ENCODE assay signal across 9 cellular contexts in the genomic region with DNA sequence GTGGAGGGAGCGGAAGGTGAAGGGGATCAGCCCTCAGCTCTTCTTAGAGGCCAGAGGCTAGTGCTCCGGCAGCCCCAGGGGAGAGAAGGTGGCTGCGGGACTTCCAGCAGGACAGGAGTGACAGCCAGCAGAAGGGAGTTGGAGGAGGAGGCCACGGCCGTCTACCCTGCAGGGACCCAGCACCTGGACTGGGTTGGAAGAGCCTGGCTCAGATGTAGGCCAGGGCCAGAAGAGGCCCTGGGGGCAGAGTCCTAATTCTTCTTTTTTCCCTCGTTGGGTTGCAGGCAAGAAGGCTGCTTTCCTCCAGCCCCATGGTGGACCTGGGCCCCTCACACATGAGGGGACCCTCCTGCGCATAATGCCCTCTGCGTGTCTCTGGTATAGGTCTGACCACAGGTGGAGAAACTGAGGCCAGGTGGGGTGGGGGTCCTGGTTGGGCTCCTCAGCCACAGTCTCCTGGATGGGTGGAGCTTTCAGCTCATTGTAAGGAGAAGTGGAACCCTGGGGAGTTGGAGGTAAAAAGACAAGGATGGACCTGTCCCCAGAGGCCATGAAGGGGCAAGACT. TPM values are rescaled to one million over a fixed set of nuclear protein-coding genes. Genes with fewer than 3 reads are reported as not detected.
A peak's percentile ranks its signal among the peaks of the same experiment; 100 is the strongest.
DNase-seq lines count a peak whose midpoint lies in the region; ATAC-seq, FAIRE-seq and TF ChIP-seq lines count a peak whose summit lies in the region.
"Had no signal": no experiment of that assay in that cellular context is flagged by ENCODE, and none has a peak within 500 bp of the region (broad histone marks: within the 10 kb centered on the region; RNA-seq: fewer than 3 reads in every experiment).

No MANE protein-coding gene starts in this region.

- H3K4me3 ChIP-seq in K562 = peak overlapping the region; percentile 48
- no peak overlapping the region for H3K4me3 ChIP-seq in mesodermal cell (ENCODE audit: extremely low read depth, insufficient read depth, low read length, poor library complexity, severe bottlenecking)
- H3K4me3 ChIP-seq in transverse colon = no peak overlapping the region

- FAIRE-seq in K562 (lab: Jason Lieb, UNC) = no peak

- H3K27ac ChIP-seq in K562 (ENCODE audit: extremely low read depth, low read depth, low read length) (peak overlapping the region; percentile 93), mesodermal cell (ENCODE audit: low read depth, low read length, severe bottlenecking) (peak overlapping the region; percentile 97), transverse colon (peak overlapping the region; percentile 82 to 97 (median 87))

- POLR2A ChIA-PET in K562 (lab: Yijun Ruan, JAX) = interaction anchor here (0.6 to 5.1 kb wide), 7 partner anchors 10 to 224 kb away, joined by 3 to 22 read pairs (median 4); partner anchors contain the start of gene USP2

- H2AFZ ChIP-seq in K562 (ENCODE audit: low read depth, low read length) = peak overlapping the region; percentile 65

- no peak for TF ChIP-seq RAD21 in K562 (CRISPR knock-in tag; conservative IDR thresholded peaks at IDR 0.05 in 1 of 2, IDR thresholded peaks at IDR 0.05 in 1 of 2)

- DNase-seq in activated naive CD4-positive, alpha-beta T cell treated with Interleukin-2 at 50 U/mL for 16 hours = no peak
- no peak for DNase-seq in K562 (ENCODE audit: extremely low read depth in 1 of 4, low spot score in 3 of 4)
- no peak for DNase-seq in transverse colon
- DNase-seq in activated CD4-positive, CD25-positive, alpha-beta regulatory T cell treated with anti-CD3 and anti-CD28 coated beads, Interleukin-2, amount 50 U/mL, for 72 hours = no peak
- DNase-seq in Ammon's horn (ENCODE audit: low spot score) = no peak
- DNase-seq: NCI-H226 had no signal

- in situ Hi-C loops in K562 (cut with MboI) (no loop called here), transverse colon (cut with MboI; ENCODE audit: low pct_ligation_motif_present in 1 of 4, low pct_unique_long_range_greater_than_20kb in 1 of 4, low sequenced_read_pairs in 3 of 4) (no loop called here)

- intact Hi-C loops in K562 (cut with micrococcal nuclease) (loop anchor here (2.0 to 5.0 kb wide), 2 partner anchors 112 to 407 kb away; partner anchors contain the start of gene CBL), transverse colon (cut with DNase I; ENCODE audit: low total_unique reads) (no loop called here)

- WGBS in K562 (ENCODE audit: insufficient coverage, low coverage, missing lambda C conversion rate) = 25% methylated on average over 8 of the region's 8 CpGs
- WGBS in mesodermal cell (ENCODE audit: insufficient coverage in 2 of 2), 2 experiments = 61 to 73% methylated on average over 7 to 8 of the region's 8 CpGs
- 69 to 90% methylated on average over 2 to 8 of the region's 8 CpGs for WGBS in transverse colon (ENCODE audit: low coverage in 1 of 2), 2 donors

- peaks cover 5% of the 10 kb centered on the region for H3K27me3 Mint-ChIP-seq in activated naive CD4-positive, alpha-beta T cell treated with anti-CD3 and anti-CD28 coated beads, Interleukin-2, amount 50 U/mL, for 24 hours

- H3K36me3 ChIP-seq in K562 (ENCODE audit: control insufficient read depth, insufficient read depth, low read length) (peaks cover 9% of the 10 kb centered on the region; the same call in 2 of the 3 replicates), mesodermal cell (ENCODE audit: control insufficient read depth, insufficient read depth, low read length) (peaks cover 8% of the 10 kb centered on the region), transverse colon (no peaks in the 10 kb centered on the region)

- H3K27me3 ChIP-seq in K562 (ENCODE audit: control insufficient read depth in 2 of 2, insufficient read depth in 2 of 2, low read length in 2 of 2) (no peaks in the 10 kb centered on the region; a peak in 1 of 5 replicates), transverse colon (peaks cover 65% of the 10 kb centered on the region)

- H3K9me3 ChIP-seq in K562 (replicated peaks; ENCODE audit: control insufficient read depth, insufficient read depth, low read depth, low read length) = no peaks in the 10 kb centered on the region
- H3K9me3 ChIP-seq in mesodermal cell (ENCODE audit: control insufficient read depth, low read length) = no peaks in the 10 kb centered on the region
- no peaks in the 10 kb centered on the region for H3K9me3 ChIP-seq in transverse colon

- H4K20me1 ChIP-seq in K562 (replicated peaks; ENCODE audit: control insufficient read depth, insufficient read depth, low read length) = 0 out of 2 replicates have a peak, but pooled peaks cover 6% of the 10 kb centered on the region

- BruUV-seq in K562 (replicated peaks; lab: Mats Ljungman, UMichigan) = TSS peak; percentile 86

- H3K4me1 ChIP-seq in K562 (replicated peaks in 1 of 2; ENCODE audit: control insufficient read depth in 2 of 2, insufficient read depth in 2 of 2, low read length in 2 of 2) (peaks cover 50 to 82% of the 10 kb centered on the region in 2 experiments), mesodermal cell (ENCODE audit: control insufficient read depth, insufficient read depth, low read length, poor library complexity, severe bottlenecking) (peaks cover 47% of the 10 kb centered on the region), transverse colon (peaks cover 30 to 72% (median 59%) of the 10 kb centered on the region in 4 donors)

- H3K9me1 ChIP-seq in K562 (ENCODE audit: control insufficient read depth, insufficient read depth, low read length) = no peaks in the 10 kb centered on the region

- H3K36me3 Mint-ChIP-seq in activated naive CD4-positive, alpha-beta T cell treated with anti-CD3 and anti-CD28 coated beads, Interleukin-2, amount 50 U/mL, for 24 hours = no peaks in the 10 kb centered on the region

- H3K4me2 ChIP-seq in K562 (ENCODE audit: insufficient read depth, low read length) = peak overlapping the region; percentile 92

- no peak overlapping the region for H3K4me3 Mint-ChIP-seq in activated naive CD4-positive, alpha-beta T cell treated with anti-CD3 and anti-CD28 coated beads, Interleukin-2, amount 50 U/mL, for 24 hours

- H3K9ac ChIP-seq in K562 (ENCODE audit: insufficient read depth in 1 of 2, low read depth in 2 of 2, low read length in 2 of 2) = peak overlapping the region; percentile 79 to 91

- no peak for TF ChIP-seq EP300 in K562 (IDR thresholded peaks at IDR 0.05; ENCODE audit: low read length)
- TF ChIP-seq EP300 in transverse colon (IDR thresholded peaks at IDR 0.05; ENCODE audit: low read depth) = no peak

- no peak for TF ChIP-seq CTCF in K562 (IDR thresholded peaks at IDR 0.05 in 2 of 3, conservative IDR thresholded peaks at IDR 0.05 in 1 of 3; ENCODE audit: insufficient read depth in 2 of 3, low read depth in 1 of 3, low read length in 3 of 3)
- no peak for TF ChIP-seq CTCF in transverse colon (IDR thresholded peaks at IDR 0.05)

- peaks cover 29% of the 10 kb centered on the region; the same call in 2 of the 3 replicates for H3K79me2 ChIP-seq in K562 (ENCODE audit: control insufficient read depth, insufficient read depth, low read length)

- ATAC-seq in K562 = peak; percentile 5
- ATAC-seq in HG03432 (IDR thresholded peaks at IDR 0.05; ENCODE audit: unreplicated experiment) = no peak

- CTCF ChIA-PET in K562 (lab: Yijun Ruan, JAX; ENCODE audit: low intra/inter-chr PET ratio) = no interaction called here

- TF ChIP-seq POLR2A in K562 (conservative IDR thresholded peaks at IDR 0.05) (peak; percentile 30; the same call in 1 of the 2 replicates), transverse colon (IDR thresholded peaks at IDR 0.05) (no peak)

- peak overlapping the region; percentile 56 for H3K27ac Mint-ChIP-seq in activated naive CD4-positive, alpha-beta T cell treated with anti-CD3 and anti-CD28 coated beads, Interleukin-2, amount 50 U/mL, for 24 hours

- H3K9me3 Mint-ChIP-seq in activated naive CD4-positive, alpha-beta T cell treated with anti-CD3 and anti-CD28 coated beads, Interleukin-2, amount 50 U/mL, for 24 hours = no peaks in the 10 kb centered on the region

- peaks cover 22% of the 10 kb centered on the region for H3K4me1 Mint-ChIP-seq in activated naive CD4-positive, alpha-beta T cell treated with anti-CD3 and anti-CD28 coated beads, Interleukin-2, amount 50 U/mL, for 24 hours

RNA-seq across cellular contexts. Expression of gene MCAM, which starts 2.3 kb away (rescaled TPM):
- total RNA-seq in K562 (2011; cell fraction: chromatin; rRNA removed; ENCODE audit: low replicate concordance) = 64.2 and 225 TPM in 2 replicates
- total RNA-seq in K562 (2011; cell fraction: nucleolus; rRNA removed) = 163 and 199 TPM in 2 replicates
- 109 and 119 TPM in 2 replicates for total RNA-seq in K562 (2011; cell fraction: nucleoplasm; rRNA removed)
- 79.0 and 79.5 TPM in 2 replicates for total RNA-seq in K562 (2014; rRNA removed)
- 33.1 and 35.6 TPM in 2 replicates for total RNA-seq in K562 (2014; rRNA removed; fragmentation: Illumina TruSeq; extraction: Trizol)
- 25.8 and 27.1 TPM in 2 replicates for total RNA-seq in K562 (2015; rRNA removed; fragmentation: Illumina TruSeq; extraction: Trizol)
- total RNA-seq in K562 (2021) = 69.1 and 87.0 TPM in 2 replicates
- polyA plus RNA-seq in K562 (2011; rRNA removed) = 38.0 and 53.6 TPM in 2 replicates
- 86.7 and 421 TPM in 2 replicates for polyA plus RNA-seq in K562 (2011; cell fraction: cytosol; rRNA removed)
- 37.8 and 96.0 TPM in 2 replicates for polyA plus RNA-seq in K562 (2011; cell fraction: nucleus; rRNA removed)
- polyA plus RNA-seq in K562 (2012) = 36.5 and 57.4 TPM in 2 replicates
- 68.2 and 101 TPM in 2 replicates for polyA plus RNA-seq in K562 (2014; fragmentation: Illumina TruSeq; extraction: Trizol)
- polyA plus RNA-seq in K562 (2014; fragmentation: Nextera tagmentation; extraction: Ambion mirVana) = 10 to 100 TPM; 14.7 to 15.6 TPM
- 57.5 and 118 TPM in 2 replicates for polyA plus RNA-seq in K562 (2014; rRNA removed)
- polyA minus RNA-seq in K562 (2011; rRNA and poly(A)+ RNA removed) = 17.7 and 42.5 TPM in 2 replicates
- 43.6 and 63.5 TPM in 2 replicates for polyA minus RNA-seq in K562 (2011; cell fraction: cytosol; rRNA and poly(A)+ RNA removed)
- 33.2 and 52.1 TPM in 2 replicates for polyA minus RNA-seq in K562 (2011; cell fraction: nucleus; rRNA and poly(A)+ RNA removed)
- 143 TPM for polyA plus RNA-seq in mesodermal cell (2013, experiment 1 of 2)
- polyA plus RNA-seq in mesodermal cell (2013, experiment 2 of 2) = 121 TPM
- total RNA-seq in transverse colon = 100 to 1,000 TPM in 3 of 4 donors, 10 to 100 TPM in 1; 87.4 to 466 (median 150) TPM

RNA-seq across cellular contexts. Expression of gene RNF26, which starts 15.1 kb away (rescaled TPM):
- total RNA-seq in K562 (2011; cell fraction: chromatin; rRNA removed; ENCODE audit: low replicate concordance) = 18.1 and 52.5 TPM in 2 replicates
- total RNA-seq in K562 (2011; cell fraction: nucleolus; rRNA removed) = 71.2 and 72.0 TPM in 2 replicates
- total RNA-seq in K562 (2011; cell fraction: nucleoplasm; rRNA removed) = 65.0 and 76.6 TPM in 2 replicates
- total RNA-seq in K562 (2014; rRNA removed) (7.3 and 10.0 TPM in 2 replicates), K562 (2014; rRNA removed; fragmentation: Illumina TruSeq; extraction: Trizol) (8.7 and 9.3 TPM in 2 replicates), K562 (2015; rRNA removed; fragmentation: Illumina TruSeq; extraction: Trizol) (12.7 and 13.9 TPM in 2 replicates), K562 (2021) (50.0 and 53.6 TPM in 2 replicates), transverse colon (10 to 100 TPM; 10.0 to 27.3 (median 13.9) TPM)
- polyA plus RNA-seq in K562 (2011; rRNA removed) (16.3 and 27.7 TPM in 2 replicates), K562 (2014; fragmentation: Illumina TruSeq; extraction: Trizol) (39.5 and 48.8 TPM in 2 replicates), K562 (2014; fragmentation: Nextera tagmentation; extraction: Ambion mirVana) (1 to 10 TPM; 5.3 to 8.4 TPM), K562 (2014; rRNA removed) (25.9 and 26.7 TPM in 2 replicates)
- polyA plus RNA-seq in K562 (2011; cell fraction: cytosol; rRNA removed) = 48.6 and 60.9 TPM in 2 replicates
- polyA plus RNA-seq in K562 (2011; cell fraction: nucleus; rRNA removed) = 20.0 and 26.8 TPM in 2 replicates
- polyA plus RNA-seq in K562 (2012) = 40.1 and 40.8 TPM in 2 replicates
- polyA minus RNA-seq in K562 (2011; rRNA and poly(A)+ RNA removed) = 24.3 and 29.3 TPM in 2 replicates
- 44.8 and 51.4 TPM in 2 replicates for polyA minus RNA-seq in K562 (2011; cell fraction: cytosol; rRNA and poly(A)+ RNA removed)
- polyA minus RNA-seq in K562 (2011; cell fraction: nucleus; rRNA and poly(A)+ RNA removed) = 19.1 and 29.9 TPM in 2 replicates
- polyA plus RNA-seq in mesodermal cell (2013, experiment 1 of 2) = 52.6 TPM
- polyA plus RNA-seq in mesodermal cell (2013, experiment 2 of 2) = 50.2 TPM

RNA-seq across cellular contexts. Expression of gene C1QTNF5, which starts 21.5 kb away (rescaled TPM):
- 0.95 TPM in 1 of 2 replicates, not detected in the other for total RNA-seq in K562 (2011; cell fraction: chromatin; rRNA removed; ENCODE audit: low replicate concordance)
- 1.1 and 1.2 TPM in 2 replicates for total RNA-seq in K562 (2011; cell fraction: nucleolus; rRNA removed)
- total RNA-seq in K562 (2011; cell fraction: nucleoplasm; rRNA removed) = 0.88 TPM in 1 of 2 replicates, not detected in the other
- total RNA-seq in K562 (2014; rRNA removed) (0.18 and 0.82 TPM in 2 replicates), K562 (2014; rRNA removed; fragmentation: Illumina TruSeq; extraction: Trizol) (0.13 and 0.18 TPM in 2 replicates), K562 (2015; rRNA removed; fragmentation: Illumina TruSeq; extraction: Trizol) (0.22 TPM in 1 of 2 replicates, not detected in the other), K562 (2021) (0.47 and 0.65 TPM in 2 replicates), transverse colon (10 to 100 TPM in 2 of 4 donors, 1 to 10 TPM in 2; 7.6 to 20.5 (median 11.4) TPM)
- polyA plus RNA-seq in K562 (2011; rRNA removed) (0.35 and 0.41 TPM in 2 replicates), K562 (2014; fragmentation: Illumina TruSeq; extraction: Trizol) (0.19 and 0.25 TPM in 2 replicates), K562 (2014; fragmentation: Nextera tagmentation; extraction: Ambion mirVana) (under 1 TPM in 1 of 2 experiments, not detected in 1; 0.07 TPM), K562 (2014; rRNA removed) (0.45 and 0.76 TPM in 2 replicates)
- 0.46 and 1.2 TPM in 2 replicates for polyA plus RNA-seq in K562 (2011; cell fraction: cytosol; rRNA removed)
- 1.4 and 1.5 TPM in 2 replicates for polyA plus RNA-seq in K562 (2011; cell fraction: nucleus; rRNA removed)
- 0.35 and 0.79 TPM in 2 replicates for polyA plus RNA-seq in K562 (2012)
- 0.12 TPM in 1 of 2 replicates, not detected in the other for polyA minus RNA-seq in K562 (2011; rRNA and poly(A)+ RNA removed)
- polyA minus RNA-seq in K562 (2011; cell fraction: cytosol; rRNA and poly(A)+ RNA removed) = not detected in 2 replicates
- polyA minus RNA-seq in K562 (2011; cell fraction: nucleus; rRNA and poly(A)+ RNA removed) = 0.44 and 0.54 TPM in 2 replicates
- 18.2 TPM for polyA plus RNA-seq in mesodermal cell (2013, experiment 1 of 2)
- 16.6 TPM for polyA plus RNA-seq in mesodermal cell (2013, experiment 2 of 2)

RNA-seq across cellular contexts. Expression of gene MFRP, which starts 27.3 kb away (rescaled TPM):
- not detected in 2 replicates for total RNA-seq in K562 (2011; cell fraction: chromatin; rRNA removed; ENCODE audit: low replicate concordance)
- not detected in 2 replicates for total RNA-seq in K562 (2011; cell fraction: nucleolus; rRNA removed)
- not detected in 2 replicates for total RNA-seq in K562 (2011; cell fraction: nucleoplasm; rRNA removed)
- total RNA-seq in K562 (2014; rRNA removed) = not detected in 2 replicates
- total RNA-seq in K562 (2014; rRNA removed; fragmentation: Illumina TruSeq; extraction: Trizol) = not detected in 2 replicates
- not detected in 2 replicates for total RNA-seq in K562 (2015; rRNA removed; fragmentation: Illumina TruSeq; extraction: Trizol)
- total RNA-seq in K562 (2021) = not detected in 2 replicates
- polyA plus RNA-seq in K562 (2011; rRNA removed) = not detected in 2 replicates
- polyA plus RNA-seq in K562 (2011; cell fraction: cytosol; rRNA removed) = not detected in 2 replicates
- not detected in 2 replicates for polyA plus RNA-seq in K562 (2011; cell fraction: nucleus; rRNA removed)
- not detected in 2 replicates for polyA plus RNA-seq in K562 (2012)
- not detected in 2 replicates for polyA plus RNA-seq in K562 (2014; fragmentation: Illumina TruSeq; extraction: Trizol)
- polyA plus RNA-seq in K562 (2014; fragmentation: Nextera tagmentation; extraction: Ambion mirVana) = not detected
- polyA plus RNA-seq in K562 (2014; rRNA removed) = not detected in 2 replicates
- not detected in 2 replicates for polyA minus RNA-seq in K562 (2011; rRNA and poly(A)+ RNA removed)
- polyA minus RNA-seq in K562 (2011; cell fraction: cytosol; rRNA and poly(A)+ RNA removed) = not detected in 2 replicates
- not detected in 2 replicates for polyA minus RNA-seq in K562 (2011; cell fraction: nucleus; rRNA and poly(A)+ RNA removed)
- polyA plus RNA-seq in mesodermal cell (2013, experiment 1 of 2) = not detected
- 0.10 TPM for polyA plus RNA-seq in mesodermal cell (2013, experiment 2 of 2)
- total RNA-seq in transverse colon = under 1 TPM in 1 of 4 donors, not detected in 3; 0.32 TPM
